Comparison of ENCODE assay signal across 13 cellular contexts in genomic region chr2:166900700-166901099, GRCh38. TPM values are rescaled to one million over a fixed set of nuclear protein-coding genes. Genes with fewer than 3 reads are reported as not detected.
DNase-seq lines count a peak whose midpoint lies in the region; ATAC-seq and TF ChIP-seq lines count a peak whose summit lies in the region.
"Had no signal": no experiment of that assay in that cellular context is flagged by ENCODE, and none has a peak within 500 bp of the region (broad histone marks: within the 10 kb centered on the region; RNA-seq: fewer than 3 reads in every experiment).

No MANE protein-coding gene starts in this region.

- no peak overlapping the region for H3K27ac ChIP-seq in prostate gland
- H3K27ac ChIP-seq: adrenal gland had no signal

- no peak for TF ChIP-seq CTCF in prostate gland (IDR thresholded peaks at IDR 0.05)

- TF ChIP-seq POLR2A in prostate gland (IDR thresholded peaks at IDR 0.05): no peak

- ATAC-seq in left ventricle myocardium superior (peak; percentile 49), GM18868 (IDR thresholded peaks at IDR 0.05; ENCODE audit: unreplicated experiment) (no peak), HG03025 (IDR thresholded peaks at IDR 0.05; ENCODE audit: low FRiP score, unreplicated experiment) (no peak), GM18498 (IDR thresholded peaks at IDR 0.05; ENCODE audit: unreplicated experiment) (no peak)

- H3K4me1 ChIP-seq in prostate gland (replicated peaks): no peaks in the 10 kb centered on the region
- H3K4me1 ChIP-seq: adrenal gland had no signal

- H3K9me3 ChIP-seq in prostate gland: no peaks in the 10 kb centered on the region
- H3K9me3 ChIP-seq: adrenal gland had no signal

- H3K27me3 ChIP-seq in prostate gland (replicated peaks; ENCODE audit: insufficient read depth): no peaks in the 10 kb centered on the region
- H3K27me3 ChIP-seq: adrenal gland had no signal

- WGBS in prostate gland: 65% methylated on average over 2 of the region's 2 CpGs

- no peaks in the 10 kb centered on the region for H3K36me3 ChIP-seq in prostate gland
- H3K36me3 ChIP-seq: adrenal gland had no signal

- intact Hi-C loops in left ventricle myocardium superior (cut with micrococcal nuclease) (no loop called here), prostate gland (cut with DNase I) (no loop called here)

- DNase-seq in AG20443 (ENCODE audit: low spot score): peak; percentile 20
- peak; percentile 30 for DNase-seq in H4 (ENCODE audit: low spot score)
- peak; percentile 11 for DNase-seq in SK-N-DZ (ENCODE audit: low spot score)
- DNase-seq in left ventricle myocardium superior: no peak
- no peak for DNase-seq in prostate gland (ENCODE audit: low spot score)
- DNase-seq: activated CD4-positive, alpha-beta T cell treated with anti-CD3 and anti-CD28 coated beads, Interleukin-2, amount 10 ng/mL, durations not matched to agents 7 days and 5 days; adrenal gland; KG1; NK-92 treated with Interleukin-12 subunit alpha and Interleukin-12 subunit beta, amount 100 ng/mL, for 24 hours; trophoblast cell had no signal

- no peak overlapping the region for H3K4me3 ChIP-seq in prostate gland
- H3K4me3 ChIP-seq: adrenal gland had no signal

RNA-seq across cellular contexts. Expression of gene XIRP2, which starts 12.4 kb away (rescaled TPM):
- total RNA-seq in H4 (2014; rRNA removed; shearing (Covaris generic)): not detected in 2 replicates
- 0.06 TPM in 1 of 2 replicates, not detected in the other for polyA plus RNA-seq in SK-N-DZ (2014; cell fraction: cytosol; rRNA removed)
- polyA plus RNA-seq in SK-N-DZ (2014; cell fraction: nucleus; rRNA removed): not detected in 2 replicates
- total RNA-seq in left ventricle myocardium superior (248 TPM), prostate gland (1 to 10 TPM in 1 of 2 donors, under 1 TPM in 1; 0.06 to 3.1 TPM)
- total RNA-seq: activated CD4-positive, alpha-beta T cell treated with anti-CD3 and anti-CD28 coated beads, Interleukin-2, amount 10 ng/mL, durations not matched to agents 7 days and 5 days had no signal

Comparison
In these comparisons a context has a peak if more than half of its experiments do, and no peak if none do; other contexts are left out.
1. DNase-seq: peak in AG20443 (single experiment), H4 (single experiment) and SK-N-DZ (single experiment); none in left ventricle myocardium superior (single experiment) and prostate gland (single experiment).
2. RNA of gene XIRP2, which starts 12.4 kb away (total RNA-seq): 248 TPM in left ventricle myocardium superior (single experiment); 0.06 to 3.1 TPM in prostate gland and not detected in H4; every median in the first group is over 10 times any median in the second.